In the genomic region with DNA sequence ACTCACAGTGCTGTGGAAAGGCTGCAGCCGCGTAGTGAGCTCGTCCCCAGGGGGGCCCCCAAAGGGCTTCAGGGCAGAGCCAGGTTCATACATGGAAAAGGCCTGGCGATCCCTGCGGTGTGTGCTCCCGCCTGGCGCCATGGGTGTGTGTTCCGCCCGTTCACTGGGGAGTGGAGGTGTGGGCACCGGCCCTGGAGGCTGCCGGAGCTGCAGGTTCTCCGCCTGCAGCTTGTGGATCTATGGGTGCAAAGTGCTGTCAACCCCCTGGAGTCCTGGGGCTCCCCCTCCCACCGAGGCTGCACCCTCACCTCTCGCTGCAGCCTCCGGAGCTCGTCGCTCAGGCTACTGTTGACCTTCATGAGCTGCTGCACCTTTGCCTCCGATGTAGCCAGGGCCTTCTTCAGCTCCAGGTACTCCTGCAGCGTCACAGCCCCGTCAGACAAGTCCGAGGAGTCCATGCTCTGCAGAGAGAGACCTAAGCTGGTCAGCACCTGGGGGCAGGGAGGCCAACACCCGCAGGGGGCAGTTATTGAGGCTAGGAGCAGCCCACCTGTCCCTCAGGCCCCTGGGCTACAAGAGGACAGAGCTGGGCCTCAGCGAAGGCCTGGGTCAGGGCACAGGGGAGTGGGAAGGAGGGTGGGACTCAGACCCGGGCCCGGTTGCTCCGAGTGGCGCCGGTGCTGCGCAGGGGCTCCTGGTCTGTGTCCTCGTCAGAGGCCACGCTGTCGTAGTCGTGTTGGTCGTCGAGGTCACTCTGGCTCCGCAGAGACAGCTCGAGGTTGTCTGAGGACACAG, we compare ENCODE assay signal across 1 cellular context.
TF ChIP-seq lines count a peak whose summit lies in the region.

No MANE protein-coding gene starts in this region.

TF ChIP-seq in IMR-90, 13 proteins besides CTCF, POLR2A, EP300 and RAD21 (continued from another document):
- no peak for TF ChIP-seq ELK1 (IDR thresholded peaks at IDR 0.05; ENCODE audit: borderline replicate concordance, low read depth, low read length)
